ENCODE assay signal across 26 cellular contexts in genomic region chr3:138638641-138639040, GRCh38.
"Had no signal": no experiment of that assay in that cellular context is flagged by ENCODE, and none has a peak within 500 bp of the region (broad histone marks: within the 10 kb centered on the region; RNA-seq: fewer than 3 reads in every experiment).

No MANE protein-coding gene starts in this region.

- ATAC-seq: activated CD4-positive, alpha-beta T cell treated with anti-CD3 and anti-CD28 coated beads for 36 hours; activated CD8-positive, alpha-beta memory T cell treated with anti-CD3 and anti-CD28 coated beads, Interleukin-2, amount 10 ng/mL, durations not matched to agents 7 days and 5 days; activated CD8-positive, alpha-beta T cell treated with anti-CD3 and anti-CD28 coated beads, Interleukin-2, amount 10 ng/mL, durations not matched to agents 7 days and 5 days; effector memory CD8-positive, alpha-beta T cell; foreskin keratinocyte; gastroesophageal sphincter; heart right ventricle had no signal

- DNase-seq: activated CD4-positive, alpha-beta memory T cell treated with anti-CD3 and anti-CD28 coated beads for 36 hours; activated CD4-positive, alpha-beta T cell treated with anti-CD3 and anti-CD28 coated beads for 36 hours; activated CD4-positive, alpha-beta T cell treated with anti-CD3 and anti-CD28 coated beads, Interleukin-2, amount 10 ng/mL, durations not matched to agents 24 days and 14 days; activated CD4-positive, CD25-positive, alpha-beta regulatory T cell; activated CD4-positive, CD25-positive, alpha-beta regulatory T cell treated with anti-CD3 and anti-CD28 coated beads, Interleukin-2, amount 50 U/mL, for 72 hours; activated CD8-positive, alpha-beta memory T cell treated with anti-CD3 and anti-CD28 coated beads, Interleukin-2, amount 10 ng/mL, durations not matched to agents 7 days and 5 days; activated CD8-positive, alpha-beta memory T cell treated with anti-CD3 and anti-CD28 coated beads, Interleukin-2, amount 50 U/mL, for 4 hours; activated CD8-positive, alpha-beta T cell treated with anti-CD3 and anti-CD28 coated beads, Interleukin-2, amount 10 ng/mL, durations not matched to agents 7 days and 5 days; activated effector memory CD4-positive, alpha-beta T cell treated with anti-CD3 and anti-CD28 coated beads, Interleukin-2, amount 50 U/mL, for 16 hours; activated naive CD4-positive, alpha-beta T cell treated with anti-CD3 and anti-CD28 coated beads, Interleukin-2, amount 50 U/mL, for 16 hours; activated T-cell treated with anti-CD3 and anti-CD28 coated beads, Interleukin-2, amount 50 U/mL, for 1 hour; activated T-cell treated with anti-CD3 and anti-CD28 coated beads, Interleukin-2, amount 50 U/mL, for 48 hours; amniotic stem cell; anterior cingulate cortex; brain microvascular endothelial cell; dorsolateral prefrontal cortex; effector memory CD8-positive, alpha-beta T cell; erythroblast; foreskin keratinocyte; heart right ventricle; T-helper 2 cell had no signal

- H3K4me1 ChIP-seq: esophagus muscularis mucosa, foreskin keratinocyte, gastroesophageal sphincter, heart right ventricle had no signal

- H3K27ac ChIP-seq: brain microvascular endothelial cell, coronary artery, dorsolateral prefrontal cortex, esophagus muscularis mucosa, foreskin keratinocyte, gastroesophageal sphincter, heart right ventricle had no signal

- H3K36me3 ChIP-seq: brain microvascular endothelial cell had no signal

- H3K27me3 ChIP-seq: brain microvascular endothelial cell, dorsolateral prefrontal cortex, esophagus muscularis mucosa, foreskin keratinocyte, gastroesophageal sphincter, heart right ventricle had no signal

- FAIRE-seq: astrocyte, bronchial epithelial cell had no signal

- H3K4me3 ChIP-seq: coronary artery, dorsolateral prefrontal cortex, esophagus muscularis mucosa, gastroesophageal sphincter, heart right ventricle had no signal
